8 cellular contexts compared by ENCODE assay signal in genomic region chr9:92671323-92671722, GRCh38. TPM values are rescaled to one million over a fixed set of nuclear protein-coding genes. Genes with fewer than 3 reads are reported as not detected.
DNase-seq lines count a peak whose midpoint lies in the region; ATAC-seq and TF ChIP-seq lines count a peak whose summit lies in the region.

No MANE protein-coding gene starts in this region.

- H3K27ac ChIP-seq in CD4-positive, CD25-positive, alpha-beta regulatory T cell (ENCODE audit: insufficient read depth, low read length, poor library complexity, severe bottlenecking): no peak overlapping the region
- H3K27ac ChIP-seq in HUES64 (ENCODE audit: low read depth, low read length): no peak overlapping the region
- H3K27ac ChIP-seq in thoracic aorta: no peak overlapping the region
- H3K27ac ChIP-seq in effector memory CD4-positive, alpha-beta T cell (ENCODE audit: insufficient read depth, low read length, poor library complexity, severe bottlenecking): no peak overlapping the region

- no peaks in the 10 kb centered on the region for H3K36me3 ChIP-seq in CD4-positive, CD25-positive, alpha-beta regulatory T cell (ENCODE audit: control insufficient read depth, insufficient read depth, low read length)
- H3K36me3 ChIP-seq in HUES64 (ENCODE audit: insufficient read depth, low read length): peaks cover 3% of the 10 kb centered on the region; the same call in 1 of the 2 replicates
- peaks cover 7% of the 10 kb centered on the region for H3K36me3 ChIP-seq in thoracic aorta
- H3K36me3 ChIP-seq in effector memory CD4-positive, alpha-beta T cell (ENCODE audit: control insufficient read depth, insufficient read depth, low read length): no peaks in the 10 kb centered on the region

- H3K27ac Mint-ChIP-seq in CD4-positive, CD25-positive, alpha-beta regulatory T cell: peak overlapping the region in 1 of 3 donors; percentile 98

- peaks cover 5 to 47% (median 29%) of the 10 kb centered on the region in 4 donors for H3K4me1 Mint-ChIP-seq in CD4-positive, CD25-positive, alpha-beta regulatory T cell

- TF ChIP-seq CTCF in thoracic aorta (IDR thresholded peaks at IDR 0.05): no peak

- no peaks in the 10 kb centered on the region for H3K27me3 ChIP-seq in CD4-positive, CD25-positive, alpha-beta regulatory T cell (ENCODE audit: control insufficient read depth, insufficient read depth, low read length)
- H3K27me3 ChIP-seq in HUES64 (ENCODE audit: insufficient read depth, low read length) (no peaks in the 10 kb centered on the region), thoracic aorta (replicated peaks; ENCODE audit: insufficient read depth) (no peaks in the 10 kb centered on the region)
- no peaks in the 10 kb centered on the region for H3K27me3 ChIP-seq in effector memory CD4-positive, alpha-beta T cell (replicated peaks; ENCODE audit: control insufficient read depth, insufficient read depth, low read length, poor library complexity, severe bottlenecking)

- peak overlapping the region; percentile 41 for H3K4me3 ChIP-seq in CD4-positive, CD25-positive, alpha-beta regulatory T cell (ENCODE audit: low read depth, low read length)
- H3K4me3 ChIP-seq in HUES64 (ENCODE audit: low read length): peak overlapping the region; percentile 99
- peak overlapping the region; percentile 99; the same call in 1 of the 2 replicates for H3K4me3 ChIP-seq in iPS-18c (ENCODE audit: insufficient read depth, low read depth, low read length)
- H3K4me3 ChIP-seq in thoracic aorta: peak overlapping the region; percentile 81
- H3K4me3 ChIP-seq in effector memory CD4-positive, alpha-beta T cell (ENCODE audit: insufficient read depth, low read depth, low read length, poor library complexity, severe bottlenecking): no peak overlapping the region

- H3K4me3 Mint-ChIP-seq in CD4-positive, CD25-positive, alpha-beta regulatory T cell: peak overlapping the region; percentile 97 to 100 (median 98)

- H3K36me3 Mint-ChIP-seq in CD4-positive, CD25-positive, alpha-beta regulatory T cell: no peaks in the 10 kb centered on the region

- no peaks in the 10 kb centered on the region for H3K9me3 Mint-ChIP-seq in CD4-positive, CD25-positive, alpha-beta regulatory T cell

- peaks cover 29% of the 10 kb centered on the region for H3K4me1 ChIP-seq in CD4-positive, CD25-positive, alpha-beta regulatory T cell (ENCODE audit: control insufficient read depth, insufficient read depth, low read length, poor library complexity, severe bottlenecking)
- H3K4me1 ChIP-seq in HUES64 (ENCODE audit: insufficient read depth, low read length): peaks cover 6% of the 10 kb centered on the region; the same call in 1 of the 2 replicates
- peaks cover 0 to 22% of the 10 kb centered on the region in 2 donors for H3K4me1 ChIP-seq in thoracic aorta (ENCODE audit: control insufficient read depth in 1 of 2, low read depth in 2 of 2)
- H3K4me1 ChIP-seq in effector memory CD4-positive, alpha-beta T cell (ENCODE audit: control insufficient read depth, insufficient read depth, low read length, poor library complexity, severe bottlenecking): peaks cover 7% of the 10 kb centered on the region

- 94% methylated on average over 4 of the region's 4 CpGs for WGBS in HUES64

- H3K9ac ChIP-seq in HUES64 (ENCODE audit: low read depth, low read length): no peak overlapping the region

- H3K9me3 ChIP-seq in CD4-positive, CD25-positive, alpha-beta regulatory T cell (ENCODE audit: control insufficient read depth in 2 of 2, low read length in 2 of 2): no peaks in the 10 kb centered on the region
- H3K9me3 ChIP-seq in HUES64 (ENCODE audit: insufficient read depth, low read depth, low read length) (no peaks in the 10 kb centered on the region), iPS-18c (ENCODE audit: control insufficient read depth, insufficient read depth, low read length) (no peaks in the 10 kb centered on the region), thoracic aorta (no peaks in the 10 kb centered on the region)
- H3K9me3 ChIP-seq in effector memory CD4-positive, alpha-beta T cell (ENCODE audit: control insufficient read depth, low read length): no peaks in the 10 kb centered on the region

- no peaks in the 10 kb centered on the region for H3K27me3 Mint-ChIP-seq in CD4-positive, CD25-positive, alpha-beta regulatory T cell

- no peak for ATAC-seq in CD4-positive, CD25-positive, alpha-beta regulatory T cell (ENCODE audit: low read depth in 2 of 2)
- ATAC-seq in thoracic aorta (ENCODE audit: insufficient number of reproducible peaks, low FRiP score, low read depth) (no peak), HG03045 (IDR thresholded peaks at IDR 0.05; ENCODE audit: unreplicated experiment) (no peak)

- DNase-seq in CD4-positive, CD25-positive, alpha-beta regulatory T cell: no peak
- peak; percentile 92 for DNase-seq in amniotic epithelial cell (ENCODE audit: low read depth)
- peak; percentile 21 for DNase-seq in thoracic aorta (ENCODE audit: low spot score)
- DNase-seq in NK-92 (lab: John Stamatoyannopoulos, UW; ENCODE audit: unreplicated experiment): no peak
- no peak for DNase-seq in effector memory CD4-positive, alpha-beta T cell

RNA-seq across cellular contexts. Expression of gene IPPK, which starts 1.4 kb away (rescaled TPM):
- total RNA-seq in CD4-positive, CD25-positive, alpha-beta regulatory T cell: 9.2 TPM
- 1 to 10 TPM; 3.8 to 5.9 (median 5.4) TPM for polyA plus RNA-seq in CD4-positive, CD25-positive, alpha-beta regulatory T cell
- polyA plus RNA-seq in HUES64 (2013, experiment 1 of 2): 7.0 TPM
- polyA plus RNA-seq in HUES64 (2013, experiment 2 of 2): 8.1 TPM
- 10 to 100 TPM in 1 of 2 donors, 1 to 10 TPM in 1; 6.9 to 11.7 TPM for total RNA-seq in thoracic aorta

Comparison
In these comparisons a context has a peak if more than half of its experiments do, and no peak if none do; other contexts are left out.
1. DNase-seq: peak in amniotic epithelial cell (single experiment) and thoracic aorta (single experiment); none in CD4-positive, CD25-positive, alpha-beta regulatory T cell (0 of 3), NK-92 (single experiment) and effector memory CD4-positive, alpha-beta T cell (0 of 3).